Comparison of ENCODE assay signal across 13 cellular contexts in the genomic region with DNA sequence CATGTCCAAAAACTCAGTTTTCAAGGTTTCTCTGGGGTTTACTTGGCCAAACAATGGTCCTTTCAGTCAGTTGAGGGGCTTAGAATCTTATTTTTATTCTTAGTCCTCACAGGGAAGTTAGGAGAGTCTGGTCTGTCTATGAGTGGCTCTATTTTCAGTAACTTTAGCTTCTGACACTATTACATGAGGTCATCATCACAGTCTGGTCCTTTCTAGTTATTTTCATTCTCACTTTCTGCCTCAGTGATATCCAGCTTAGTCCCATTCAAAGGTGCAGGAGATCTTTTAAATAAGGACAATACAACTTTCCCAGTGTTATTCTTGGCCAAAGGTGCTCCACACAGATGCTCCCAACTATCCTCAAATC. TPM values are rescaled to one million over a fixed set of nuclear protein-coding genes. Genes with fewer than 3 reads are reported as not detected.
DNase-seq lines count a peak whose midpoint lies in the region; ATAC-seq, FAIRE-seq and TF ChIP-seq lines count a peak whose summit lies in the region.
"Had no signal": no experiment of that assay in that cellular context is flagged by ENCODE, and none has a peak within 500 bp of the region (broad histone marks: within the 10 kb centered on the region; RNA-seq: fewer than 3 reads in every experiment).

No MANE protein-coding gene starts in this region.

- peak; percentile 43 for ATAC-seq in GM18907 (IDR thresholded peaks at IDR 0.05; ENCODE audit: unreplicated experiment)
- peak; percentile 47 for ATAC-seq in GM21619 (IDR thresholded peaks at IDR 0.05; ENCODE audit: unreplicated experiment)
- peak; percentile 27 for ATAC-seq in HG03139 (IDR thresholded peaks at IDR 0.05; ENCODE audit: unreplicated experiment)
- peak; percentile 61 for ATAC-seq in stimulated activated memory B cell treated with anti-CD40 and anti-IgM and Interleukin-4, amounts not matched to agents 10 μg/mL and 1 μg/mL and 100 μg/mL, for 72 hours

- H3K36me3 Mint-ChIP-seq in stimulated activated memory B cell treated with anti-CD40 and anti-IgM and Interleukin-4, amounts not matched to agents 10 μg/mL and 1 μg/mL and 100 μg/mL, for 72 hours, result peaks cover 13% of the 10 kb centered on the region
- no peaks in the 10 kb centered on the region for H3K36me3 Mint-ChIP-seq in T-helper 2 cell treated with Interferon-gamma antibody and Interleukin-4, amounts not matched to agents 5 μg/mL and 100 μg/mL, for 36 hours (ENCODE audit: low read depth)

- TF ChIP-seq CTCF in Peyer's patch (IDR thresholded peaks at IDR 0.05), result no peak

- peak overlapping the region in 1 of 4 donors; percentile 31 for H3K27ac ChIP-seq in Peyer's patch

- TF ChIP-seq POLR2A in Peyer's patch (IDR thresholded peaks at IDR 0.05), result no peak

- no peak overlapping the region for H3K4me3 ChIP-seq in Peyer's patch

- H3K36me3 ChIP-seq in Peyer's patch, result no peaks in the 10 kb centered on the region

- no peaks in the 10 kb centered on the region for H3K9me3 ChIP-seq in Peyer's patch

- H3K4me1 Mint-ChIP-seq in stimulated activated memory B cell treated with anti-CD40 and anti-IgM and Interleukin-4, amounts not matched to agents 10 μg/mL and 1 μg/mL and 100 μg/mL, for 72 hours, result peaks cover 62% of the 10 kb centered on the region
- no peaks in the 10 kb centered on the region for H3K4me1 Mint-ChIP-seq in T-helper 2 cell treated with Interferon-gamma antibody and Interleukin-4, amounts not matched to agents 5 μg/mL and 100 μg/mL, for 36 hours (ENCODE audit: low read depth)

- peak overlapping the region; percentile 97 for H3K27ac Mint-ChIP-seq in stimulated activated memory B cell treated with anti-CD40 and anti-IgM and Interleukin-4, amounts not matched to agents 10 μg/mL and 1 μg/mL and 100 μg/mL, for 72 hours
- H3K27ac Mint-ChIP-seq in T-helper 2 cell treated with Interferon-gamma antibody and Interleukin-4, amounts not matched to agents 5 μg/mL and 100 μg/mL, for 36 hours, result no peak overlapping the region

- H3K27me3 Mint-ChIP-seq in stimulated activated memory B cell treated with anti-CD40 and anti-IgM and Interleukin-4, amounts not matched to agents 10 μg/mL and 1 μg/mL and 100 μg/mL, for 72 hours, result no peaks in the 10 kb centered on the region
- peaks cover 5% of the 10 kb centered on the region for H3K27me3 Mint-ChIP-seq in T-helper 2 cell treated with Interferon-gamma antibody and Interleukin-4, amounts not matched to agents 5 μg/mL and 100 μg/mL, for 36 hours (ENCODE audit: low read depth)

- no peaks in the 10 kb centered on the region for H3K27me3 ChIP-seq in Peyer's patch

- peaks cover 8% of the 10 kb centered on the region for H3K9me3 Mint-ChIP-seq in stimulated activated memory B cell treated with anti-CD40 and anti-IgM and Interleukin-4, amounts not matched to agents 10 μg/mL and 1 μg/mL and 100 μg/mL, for 72 hours
- H3K9me3 Mint-ChIP-seq in T-helper 2 cell treated with Interferon-gamma antibody and Interleukin-4, amounts not matched to agents 5 μg/mL and 100 μg/mL, for 36 hours, result no peaks in the 10 kb centered on the region

- no peak overlapping the region for H3K4me3 Mint-ChIP-seq in stimulated activated memory B cell treated with anti-CD40 and anti-IgM and Interleukin-4, amounts not matched to agents 10 μg/mL and 1 μg/mL and 100 μg/mL, for 72 hours
- H3K4me3 Mint-ChIP-seq in T-helper 2 cell treated with Interferon-gamma antibody and Interleukin-4, amounts not matched to agents 5 μg/mL and 100 μg/mL, for 36 hours, result no peak overlapping the region
- H3K4me3 Mint-ChIP-seq: naive thymus-derived CD8-positive, alpha-beta T cell had no signal

- no peak for FAIRE-seq in urothelium cell line (lab: Jason Lieb, UNC)

- H3K4me1 ChIP-seq in Peyer's patch, result no peaks in the 10 kb centered on the region

- DNase-seq in T-helper 2 cell treated with Interferon-gamma antibody and Interleukin-4, amounts not matched to agents 5 μg/mL and 100 μg/mL, for 36 hours (ENCODE audit: low spot score), result no peak
- no peak for DNase-seq in urothelium cell line (ENCODE audit: low spot score)
- DNase-seq in Peyer's patch, result no peak
- DNase-seq: central memory CD4-positive, alpha-beta T cell; DMS79 treated with DMSO at 0.1 percent for 48 hours; islet precursor cell; Right ventricle myocardium superior; stimulated activated CD4-positive, alpha-beta T cell treated with anti-CD3 and anti-CD28 coated beads, Interleukin-12 subunit alpha, Interleukin-12 subunit beta, amount 100 ng/mL, for 4 hours had no signal

RNA-seq across cellular contexts. Expression of a gene that starts 30.0 kb away (rescaled TPM):
- total RNA-seq in Peyer's patch, result 100 to 1,000 TPM in 1 of 4 donors, 10 to 100 TPM in 3; 18.9 to 102 (median 33.6) TPM
